In genomic region chr14:64320362-64320761, GRCh38 we compare ENCODE assay signal across 12 cellular contexts. TPM values are rescaled to one million over a fixed set of nuclear protein-coding genes. Genes with fewer than 3 reads are reported as not detected.
DNase-seq lines count a peak whose midpoint lies in the region; ATAC-seq, FAIRE-seq and TF ChIP-seq lines count a peak whose summit lies in the region.
"Not testable (repeated sequence)": the region's sequence is repeated elsewhere in the genome, so short reads cannot be mapped to it uniquely, and the experiment has no call there.
"Had no signal": no experiment of that assay in that cellular context is flagged by ENCODE, and none has a peak within 500 bp of the region (broad histone marks: within the 10 kb centered on the region; RNA-seq: fewer than 3 reads in every experiment).

No MANE protein-coding gene starts in this region.

- H3K4me3 ChIP-seq in HEK293 (ENCODE audit: low read depth, low read length); HepG2 (replicated peaks in 1 of 3; ENCODE audit: insufficient read depth in 1 of 3, low read depth in 2 of 3, low read length in 3 of 3): not testable (repeated sequence)

- not testable (repeated sequence) for H3K27ac ChIP-seq in HEK293 (ENCODE audit: extremely low read depth, low read depth, low read length); HepG2 (ENCODE audit: extremely low read length, insufficient read depth, low read length)

- not testable (repeated sequence) for BruUV-seq in HepG2 (replicated peaks; lab: Mats Ljungman, UMichigan)

- H3K36me3 ChIP-seq in HEK293 (ENCODE audit: control insufficient read depth in 2 of 2, insufficient read depth in 1 of 2, low read length in 2 of 2); HepG2 (replicated peaks in 1 of 2; ENCODE audit: control insufficient read depth in 1 of 2, insufficient read depth in 2 of 2, low read length in 2 of 2): not testable (repeated sequence)

- H3K4me1 ChIP-seq in HEK293 (ENCODE audit: control insufficient read depth, insufficient read depth, low read length); HepG2 (ENCODE audit: insufficient read depth, low read length): not testable (repeated sequence)

- intact Hi-C loops in HepG2 (cut with micrococcal nuclease; ENCODE audit: unreplicated experiment): not testable (repeated sequence)

- peak; percentile 6 for FAIRE-seq in D721Med (lab: Jason Lieb, UNC)
- FAIRE-seq in HepG2 (lab: Jason Lieb, UNC): not testable (repeated sequence)

- H3K79me2 ChIP-seq in HepG2 (ENCODE audit: insufficient read depth, low read length): not testable (repeated sequence)

- TF ChIP-seq RAD21 in HepG2 (CRISPR knock-in tag; IDR thresholded peaks at IDR 0.05): not testable (repeated sequence)

- not testable (repeated sequence) for H3K9me3 ChIP-seq in HEK293 (ENCODE audit: control insufficient read depth, insufficient read depth, low read depth, low read length); HepG2 (ENCODE audit: low read length)

- H3K27me3 ChIP-seq in HepG2 (ENCODE audit: control insufficient read depth in 1 of 2, insufficient read depth in 2 of 2, low read length in 2 of 2): not testable (repeated sequence)

- not testable (repeated sequence) for H3K9ac ChIP-seq in HepG2 (ENCODE audit: insufficient read depth, low read depth, low read length)

- in situ Hi-C loops in HepG2 (cut with HindIII; ENCODE audit: extremely low pct_ligation_motif_present, low pct_unique_long_range_greater_than_20kb): not testable (repeated sequence)

- ATAC-seq in HepG2: not testable (repeated sequence)

- DNase-seq in D721Med (ENCODE audit: insufficient read length, low spot score); HepG2 (ENCODE audit: low spot score): not testable (repeated sequence)
- DNase-seq in LHCN-M2 (ENCODE audit: low read depth): peak; percentile 5
- peak; percentile 22 for DNase-seq in MV-4-11 (lab: John Stamatoyannopoulos, UW)
- peak; percentile 50 for DNase-seq in NCI-H69 (lab: John Stamatoyannopoulos, UW)

- CTCF ChIA-PET in HEK293 (lab: Yijun Ruan, JAX): interaction anchor here (1.2 kb wide), 1 partner anchor 17 kb away, joined by 6 read pairs; no protein-coding TSS in a partner anchor
- CTCF ChIA-PET in HepG2 (lab: Yijun Ruan, JAX; ENCODE audit: low intra/inter-chr PET ratio, low total read pairs): not testable (repeated sequence)

- not testable (repeated sequence) for TF ChIP-seq EP300 in HepG2 (IDR thresholded peaks at IDR 0.05; ENCODE audit: low read depth in 2 of 2, low read length in 2 of 2); HepG2 (CRISPR knock-in tag; IDR thresholded peaks at IDR 0.05; ENCODE audit: borderline replicate concordance)

- POLR2A ChIA-PET in HEK293 (lab: Yijun Ruan, JAX): interaction anchor here (0.7 kb wide), 1 partner anchor 553 kb away, joined by 3 read pairs; no protein-coding TSS in a partner anchor
- POLR2A ChIA-PET in HepG2 (lab: Yijun Ruan, JAX): not testable (repeated sequence)

- not testable (repeated sequence) for TF ChIP-seq CTCF in D721Med (IDR thresholded peaks at IDR 0.05; ENCODE audit: insufficient read depth, missing control alignments); HEK293 (tag by site-specific recombination; IDR thresholded peaks at IDR 0.05); HepG2 (CRISPR knock-in tag; IDR thresholded peaks at IDR 0.05)

- TF ChIP-seq POLR2A in HepG2 (IDR thresholded peaks at IDR 0.05; ENCODE audit: insufficient read depth in 1 of 2, low read depth in 2 of 2, low read length in 2 of 2): not testable (repeated sequence)

- not testable (repeated sequence) for H4K20me1 ChIP-seq in HepG2 (ENCODE audit: insufficient read depth, low read length)

- WGBS in HepG2 (ENCODE audit: low lambda C conversion rate): 8% methylated on average over 5 of the region's 5 CpGs

- H2AFZ ChIP-seq in HepG2 (ENCODE audit: low read length): not testable (repeated sequence)

- not testable (repeated sequence) for H3K4me2 ChIP-seq in HepG2 (ENCODE audit: low read depth, low read length)

TF ChIP-seq in HEK293, 187 proteins besides CTCF, POLR2A, EP300 and RAD21:
- 0 out of 2 replicates have a peak, but pooled peaks have one; percentile 15 for TF ChIP-seq ATF2 (tag by site-specific recombination; IDR thresholded peaks at IDR 0.05; ENCODE audit: low read depth)
- peak; percentile 94 for TF ChIP-seq SP7 (tag by site-specific recombination; IDR thresholded peaks at IDR 0.05)

TF ChIP-seq in HepG2, 621 proteins besides CTCF, POLR2A, EP300 and RAD21:
- 0 out of 2 replicates have a peak, but pooled peaks have one; percentile 17 for TF ChIP-seq ATF7 (IDR thresholded peaks at IDR 0.05)
- TF ChIP-seq ATF7 (CRISPR knock-in tag; IDR thresholded peaks at IDR 0.05): not testable (repeated sequence)

RNA-seq across cellular contexts. Expression of gene ESR2, which starts 26.2 kb away (rescaled TPM):
- total RNA-seq in LHCN-M2 (2014; rRNA removed): 0.57 and 0.83 TPM in 2 replicates
- polyA plus RNA-seq in LHCN-M2 (2012): 0.05 TPM
- total RNA-seq in HepG2 (2016; rRNA removed; fragmentation: Illumina TruSeq; extraction: Trizol): 0.04 TPM in 1 of 2 replicates, not detected in the other
- total RNA-seq in HepG2 (2016; cell fraction: cytosol; rRNA removed; fragmentation: Illumina TruSeq; extraction: Trizol; ENCODE audit: low read depth): not detected in 2 replicates
- total RNA-seq in HepG2 (2016; cell fraction: insoluble cytoplasmic fraction; rRNA removed; fragmentation: Illumina TruSeq; extraction: Trizol): not detected in 2 replicates
- total RNA-seq in HepG2 (2016; cell fraction: membrane; rRNA removed; fragmentation: Illumina TruSeq; extraction: Trizol): not detected in 2 replicates
- total RNA-seq in HepG2 (2016; cell fraction: nucleus; rRNA removed; fragmentation: Illumina TruSeq; extraction: Trizol): not detected in 2 replicates
- 0.01 TPM in 1 of 2 replicates, not detected in the other for polyA plus RNA-seq in HepG2 (2011; rRNA removed)
- polyA plus RNA-seq in HepG2 (2011; cell fraction: cytosol; rRNA removed): not detected in 2 replicates
- 0.03 TPM in 1 of 2 replicates, not detected in the other for polyA plus RNA-seq in HepG2 (2011; cell fraction: nucleus; rRNA removed)
- 0.07 and 0.16 TPM in 2 replicates for polyA plus RNA-seq in HepG2 (2012)
- polyA plus RNA-seq in HepG2 (2016; cell fraction: cytosol; fragmentation: Illumina TruSeq; extraction: Trizol; ENCODE audit: low read depth): not detected in 2 replicates
- polyA plus RNA-seq in HepG2 (2016; cell fraction: insoluble cytoplasmic fraction; fragmentation: Illumina TruSeq; extraction: Trizol; ENCODE audit: low read depth): not detected in 2 replicates
- polyA plus RNA-seq in HepG2 (2016; cell fraction: membrane; fragmentation: Illumina TruSeq; extraction: Trizol; ENCODE audit: low read depth): not detected in 2 replicates
- not detected in 2 replicates for polyA plus RNA-seq in HepG2 (2016; cell fraction: nucleus; fragmentation: Illumina TruSeq; extraction: Trizol; ENCODE audit: insufficient read depth, low read depth)
- 0.35 TPM in 1 of 2 replicates, not detected in the other for polyA minus RNA-seq in HepG2 (2011; rRNA and poly(A)+ RNA removed; ENCODE audit: low replicate concordance)
- polyA minus RNA-seq in HepG2 (2011; cell fraction: cytosol; rRNA and poly(A)+ RNA removed): not detected in 2 replicates
- polyA minus RNA-seq in HepG2 (2011; cell fraction: nucleus; rRNA and poly(A)+ RNA removed): not detected in 2 replicates
- total RNA-seq: A172; Calu3; CD4-positive, alpha-beta memory T cell; CD4-positive, CD25-positive, alpha-beta regulatory T cell had no signal
- polyA plus RNA-seq: BJ, CD14-positive monocyte had no signal
